10 cellular contexts compared by ENCODE assay signal in the genomic region with DNA sequence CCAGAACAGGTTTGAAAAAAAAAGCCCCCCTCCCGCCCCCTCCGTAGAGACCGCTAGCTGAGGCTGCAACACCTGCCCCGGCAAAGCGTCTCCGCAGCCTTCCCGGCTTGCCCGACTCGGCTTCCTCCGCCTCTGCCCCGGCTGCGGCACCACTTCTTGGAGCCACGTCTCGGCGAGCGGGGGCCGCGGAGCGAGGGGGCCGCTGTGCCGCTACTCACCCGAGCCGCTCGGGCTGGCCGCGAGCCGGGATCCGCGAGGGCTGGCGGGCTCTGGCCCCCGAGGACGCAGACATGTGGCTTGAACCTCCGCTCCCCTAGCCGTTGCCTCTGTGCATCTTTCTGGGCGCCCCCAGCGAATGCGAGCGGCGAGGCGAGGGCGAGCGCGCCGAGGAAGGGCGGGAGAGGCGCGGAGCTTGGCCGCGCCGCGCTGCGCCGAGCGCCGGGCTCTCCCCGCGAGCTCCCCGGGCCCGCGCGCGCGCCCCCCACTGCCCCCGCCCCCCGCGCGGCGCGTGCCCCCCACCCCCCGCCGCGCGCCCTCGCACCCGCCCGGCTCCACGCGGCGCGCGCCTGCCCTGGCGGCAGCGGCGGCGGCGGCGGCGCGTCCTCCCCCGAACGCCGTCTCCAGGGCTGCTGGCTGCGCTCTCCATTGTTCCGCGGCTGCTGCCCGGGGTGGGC.
A peak's percentile ranks its signal among the peaks of the same experiment; 100 is the strongest.
DNase-seq lines count a peak whose midpoint lies in the region; ATAC-seq and TF ChIP-seq lines count a peak whose summit lies in the region.
"Had no signal": no experiment of that assay in that cellular context is flagged by ENCODE, and none has a peak within 500 bp of the region (broad histone marks: within the 10 kb centered on the region; RNA-seq: fewer than 3 reads in every experiment).

No MANE protein-coding gene starts in this region.

- TF ChIP-seq CTCF in coronary artery (IDR thresholded peaks at IDR 0.05), result no peak

- CTCF ChIA-PET in HEK293T (lab: Yijun Ruan, JAX), result no interaction called here

- H3K27ac ChIP-seq in coronary artery, result no peak overlapping the region

- peak overlapping the region; percentile 69 for H3K4me3 ChIP-seq in coronary artery

- DNase-seq in Ammon's horn (ENCODE audit: low spot score) (peak; percentile 70), HEK293T (ENCODE audit: extremely low spot score) (peak; percentile 44), coronary artery (ENCODE audit: low spot score) (no peak), nucleus accumbens (lab: John Stamatoyannopoulos, UW) (peak in 43 of 56 donors; percentile 26 to 86 (median 69)), EL (no peak), SHP77 (lab: John Stamatoyannopoulos, UW) (no peak)
- DNase-seq: activated CD4-positive, alpha-beta T cell treated with anti-CD3 and anti-CD28 coated beads, Interleukin-2, amount 10 ng/mL, durations not matched to agents 24 days and 14 days; cortex of kidney had no signal

- POLR2A ChIA-PET in HEK293T (lab: Yijun Ruan, JAX), result no interaction called here

- ATAC-seq in GM21423 (IDR thresholded peaks at IDR 0.05; ENCODE audit: unreplicated experiment), result no peak
- no peak for ATAC-seq in HG03521 (IDR thresholded peaks at IDR 0.05; ENCODE audit: unreplicated experiment)

TF ChIP-seq in HEK293T, 16 proteins besides CTCF, POLR2A, EP300 and RAD21:
- TF ChIP-seq LEF1 (IDR thresholded peaks at IDR 0.05; ENCODE audit: borderline replicate concordance) (no peak), ZNF384 (IDR thresholded peaks at IDR 0.05) (no peak), NFRKB (IDR thresholded peaks at IDR 0.05) (no peak), HDGF (IDR thresholded peaks at IDR 0.05; ENCODE audit: borderline replicate concordance) (no peak), ELF4 (IDR thresholded peaks at IDR 0.05) (no peak), TARDBP (IDR thresholded peaks at IDR 0.05) (no peak), CTBP1 (IDR thresholded peaks at IDR 0.05; ENCODE audit: borderline replicate concordance) (no peak), FOXM1 (IDR thresholded peaks at IDR 0.05; ENCODE audit: borderline replicate concordance) (no peak), SUZ12 (IDR thresholded peaks at IDR 0.05) (no peak), FOXK2 (IDR thresholded peaks at IDR 0.05) (no peak), FOXA1 (IDR thresholded peaks at IDR 0.05) (no peak), ARNT (IDR thresholded peaks at IDR 0.05) (no peak), BHLHE40 (IDR thresholded peaks at IDR 0.05; ENCODE audit: borderline replicate concordance) (no peak), L3MBTL2 (conservative IDR thresholded peaks at IDR 0.05) (no peak), SP1 (IDR thresholded peaks at IDR 0.05) (no peak)
- TF ChIP-seq, protein P1, sequence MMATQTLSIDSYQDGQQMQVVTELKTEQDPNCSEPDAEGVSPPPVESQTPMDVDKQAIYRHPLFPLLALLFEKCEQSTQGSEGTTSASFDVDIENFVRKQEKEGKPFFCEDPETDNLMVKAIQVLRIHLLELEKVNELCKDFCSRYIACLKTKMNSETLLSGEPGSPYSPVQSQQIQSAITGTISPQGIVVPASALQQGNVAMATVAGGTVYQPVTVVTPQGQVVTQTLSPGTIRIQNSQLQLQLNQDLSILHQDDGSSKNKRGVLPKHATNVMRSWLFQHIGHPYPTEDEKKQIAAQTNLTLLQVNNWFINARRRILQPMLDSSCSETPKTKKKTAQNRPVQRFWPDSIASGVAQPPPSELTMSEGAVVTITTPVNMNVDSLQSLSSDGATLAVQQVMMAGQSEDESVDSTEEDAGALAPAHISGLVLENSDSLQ (IDR thresholded peaks at IDR 0.05), result no peak

Comparison
In these comparisons a context has a peak if more than half of its experiments do, and no peak if none do; other contexts are left out.
1. DNase-seq: peak in Ammon's horn (single experiment), HEK293T (single experiment) and nucleus accumbens (43 of 56); none in coronary artery (single experiment), EL (single experiment) and SHP77 (0 of 2).